ENCODE assay signal across 8 cellular contexts in genomic region chr12:59596232-59597143, GRCh38. TPM values are rescaled to one million over a fixed set of nuclear protein-coding genes. Genes with fewer than 3 reads are reported as not detected.
A peak's percentile ranks its signal among the peaks of the same experiment; 100 is the strongest.
DNase-seq lines count a peak whose midpoint lies in the region; ATAC-seq and TF ChIP-seq lines count a peak whose summit lies in the region.

No MANE protein-coding gene starts in this region.

- no peak for TF ChIP-seq CTCF in liver (IDR thresholded peaks at IDR 0.05; ENCODE audit: low read depth, low read length, missing input control)

- H2AFZ ChIP-seq in ACC112 (ENCODE audit: low read length, unreplicated experiment) = peak overlapping the region; percentile 78

- H3K27me3 ChIP-seq in ACC112 (ENCODE audit: insufficient read depth, low read length) (no peaks in the 10 kb centered on the region), liver (ENCODE audit: control insufficient read depth in 4 of 4, insufficient read depth in 4 of 4, low read length in 3 of 4) (no peaks in the 10 kb centered on the region)

- intact Hi-C loops in activated CD4-positive, alpha-beta T cell treated with anti-CD3 and anti-CD28 coated beads, Interleukin-2, amount 10 ng/mL, durations not matched to agents 24 days and 14 days (cut with micrococcal nuclease) = loop anchor here (1.0 to 10.0 kb wide), 4 partner anchors 13 to 1752 kb away; partner anchors contain the start of gene CTDSP2

- TF ChIP-seq RAD21 in liver (IDR thresholded peaks at IDR 0.05) = peak in 1 of 2 donors; percentile 24

- peaks cover 42% of the 10 kb centered on the region for H3K4me1 Mint-ChIP-seq in activated CD4-positive, alpha-beta T cell treated with anti-CD3 and anti-CD28 coated beads, Interleukin-2, amount 10 ng/mL, durations not matched to agents 24 days and 14 days

- WGBS in liver = under 1% methylated on average over 66 of the region's 66 CpGs

- peak overlapping the region; percentile 89 for H3K27ac ChIP-seq in ACC112 (ENCODE audit: low read depth, low read length)
- peak overlapping the region; percentile 89 to 93 for H3K27ac ChIP-seq in liver (ENCODE audit: low read depth in 1 of 2, low read length in 2 of 2)

- peaks cover 27% of the 10 kb centered on the region for H3K36me3 Mint-ChIP-seq in activated CD4-positive, alpha-beta T cell treated with anti-CD3 and anti-CD28 coated beads, Interleukin-2, amount 10 ng/mL, durations not matched to agents 24 days and 14 days (ENCODE audit: low read depth)

- no peaks in the 10 kb centered on the region for H3K9me3 ChIP-seq in liver (ENCODE audit: control insufficient read depth in 4 of 4, low read length in 3 of 4)

- H3K4me3 ChIP-seq in ACC112 (ENCODE audit: low read depth, low read length) (peak overlapping the region; percentile 80), liver (ENCODE audit: low read depth in 1 of 3, low read length in 3 of 3) (peak overlapping the region; percentile 57 to 93 (median 57))

- DNase-seq in NCI-H345 treated with DMSO at 0.1 percent for 48 hours (lab: John Stamatoyannopoulos, UW; ENCODE audit: unreplicated experiment) (peak; percentile 34), dedifferentiated amniotic fluid mesenchymal stem cell (ENCODE audit: extremely low spot score) (peak; percentile 61)
- peak; percentile 92 for DNase-seq in activated CD4-positive, alpha-beta T cell treated with anti-CD3 and anti-CD28 coated beads, Interleukin-2, amount 10 ng/mL, durations not matched to agents 24 days and 14 days
- peak; percentile 74 for DNase-seq in stimulated activated CD4-positive, alpha-beta T cell treated with anti-CD3 and anti-CD28 coated beads, Interleukin-4, amount 100 ng/mL, for 1 hour

- H3K79me2 ChIP-seq in ACC112 (ENCODE audit: control insufficient read depth, insufficient read depth, low read length, unreplicated experiment) = peaks cover 9% of the 10 kb centered on the region

- H3K4me1 ChIP-seq in ACC112 (ENCODE audit: control insufficient read depth, insufficient read depth, low read length, unreplicated experiment) (peaks cover 22% of the 10 kb centered on the region), liver (ENCODE audit: control insufficient read depth in 4 of 4, insufficient read depth in 4 of 4, low read length in 3 of 4) (peaks cover 0 to 12% (median 6%) of the 10 kb centered on the region in 4 donors)

- H3K27ac Mint-ChIP-seq in activated CD4-positive, alpha-beta T cell treated with anti-CD3 and anti-CD28 coated beads, Interleukin-2, amount 10 ng/mL, durations not matched to agents 24 days and 14 days = peak overlapping the region; percentile 100

- H3K27me3 Mint-ChIP-seq in activated CD4-positive, alpha-beta T cell treated with anti-CD3 and anti-CD28 coated beads, Interleukin-2, amount 10 ng/mL, durations not matched to agents 24 days and 14 days = no peaks in the 10 kb centered on the region

- H3K36me3 ChIP-seq in ACC112 (ENCODE audit: insufficient read depth, low read length) (no peaks in the 10 kb centered on the region), liver (ENCODE audit: control insufficient read depth in 4 of 4, insufficient read depth in 3 of 4, low read depth in 1 of 4, low read length in 3 of 4) (no peaks in the 10 kb centered on the region)

- peak overlapping the region; percentile 88 for H3K4me3 Mint-ChIP-seq in activated CD4-positive, alpha-beta T cell treated with anti-CD3 and anti-CD28 coated beads, Interleukin-2, amount 10 ng/mL, durations not matched to agents 24 days and 14 days

- H3K9ac ChIP-seq in liver (ENCODE audit: low read depth in 1 of 2, low read length in 2 of 2) = peak overlapping the region; percentile 40 to 80

- H3K9me3 Mint-ChIP-seq in activated CD4-positive, alpha-beta T cell treated with anti-CD3 and anti-CD28 coated beads, Interleukin-2, amount 10 ng/mL, durations not matched to agents 24 days and 14 days = no peaks in the 10 kb centered on the region

- ATAC-seq in GM18873 (IDR thresholded peaks at IDR 0.05; ENCODE audit: low FRiP score, unreplicated experiment) (peak; percentile 28), HG03135 (IDR thresholded peaks at IDR 0.05; ENCODE audit: unreplicated experiment) (peak; percentile 45)

TF ChIP-seq in liver, 16 proteins besides CTCF, POLR2A, EP300 and RAD21:
- TF ChIP-seq YY1 (IDR thresholded peaks at IDR 0.05) (peak; percentile 45), FOXA2 (IDR thresholded peaks at IDR 0.05) (no peak), HNF4A (conservative IDR thresholded peaks at IDR 0.05) (no peak), REST (IDR thresholded peaks at IDR 0.05) (peak; percentile 83), EGR1 (IDR thresholded peaks at IDR 0.05; ENCODE audit: low read depth in 2 of 2) (peak in 1 of 2 donors; percentile 14), TAF1 (conservative IDR thresholded peaks at IDR 0.05) (peak; percentile 82), MAX (IDR thresholded peaks at IDR 0.05) (peak; percentile 41)

RNA-seq across cellular contexts. Expression of gene SLC16A7, which starts 0.7 kb away (rescaled TPM):
- 43.7 and 44.2 TPM in 2 replicates for total RNA-seq in activated CD4-positive, alpha-beta T cell treated with anti-CD3 and anti-CD28 coated beads, Interleukin-2, amount 10 ng/mL, durations not matched to agents 24 days and 14 days
- 10 to 100 TPM; 14.8 to 24.0 TPM for total RNA-seq in liver
- polyA plus RNA-seq in liver = 1 to 10 TPM; 3.0 to 9.5 TPM

Comparison
In these comparisons a context has a peak if more than half of its experiments do, and no peak if none do; other contexts are left out.
1. Peak in every context shown above with its lines: DNase-seq, ATAC-seq, H3K4me3 ChIP-seq and H3K27ac ChIP-seq.
2. DNase-seq: peak in every context shown above with its lines; median percentile 92 in activated CD4-positive, alpha-beta T cell treated with anti-CD3 and anti-CD28 coated beads, Interleukin-2, amount 10 ng/mL, durations not matched to agents 24 days and 14 days; 74 in stimulated activated CD4-positive, alpha-beta T cell treated with anti-CD3 and anti-CD28 coated beads, Interleukin-4, amount 100 ng/mL, for 1 hour; 61 in dedifferentiated amniotic fluid mesenchymal stem cell; 34 in NCI-H345 treated with DMSO at 0.1 percent for 48 hours.